ENCODE assay signal across 13 cellular contexts in genomic region chr4:6991249-6991648, GRCh38. TPM values are rescaled to one million over a fixed set of nuclear protein-coding genes. Genes with fewer than 3 reads are reported as not detected.
A peak's percentile ranks its signal among the peaks of the same experiment; 100 is the strongest.
DNase-seq lines count a peak whose midpoint lies in the region; ATAC-seq and TF ChIP-seq lines count a peak whose summit lies in the region.
"Had no signal": no experiment of that assay in that cellular context is flagged by ENCODE, and none has a peak within 500 bp of the region (broad histone marks: within the 10 kb centered on the region; RNA-seq: fewer than 3 reads in every experiment).

No MANE protein-coding gene starts in this region.

- no peak for ATAC-seq in HG03175 (IDR thresholded peaks at IDR 0.05; ENCODE audit: unreplicated experiment)
- ATAC-seq: left colon had no signal

- H3K4ac ChIP-seq in H9 (ENCODE audit: low read depth, low read length) = no peak overlapping the region

- no peak overlapping the region for H3K23ac ChIP-seq in H9 (ENCODE audit: insufficient read length, low read depth, low read length)

- peak overlapping the region in 2 of 3 experiments; percentile 77 to 80; a peak in 4 of 7 replicates for H3K27ac Mint-ChIP-seq in H9

- H4K5ac ChIP-seq in H9 (ENCODE audit: insufficient read length, low read depth, low read length) = no peak overlapping the region

- H4K91ac ChIP-seq in H9 (ENCODE audit: insufficient read length, low read depth, low read length) = no peak overlapping the region

- no peak overlapping the region for H4K8ac ChIP-seq in H9 (replicated peaks; ENCODE audit: insufficient read length, low read depth, low read length)

- no peak overlapping the region for H3K4me2 ChIP-seq in H9 (ENCODE audit: insufficient read depth, insufficient read length, low read length)

- H3K36me3 Mint-ChIP-seq in H9 (ENCODE audit: insufficient read depth in 1 of 3, low read depth in 3 of 3) = peaks cover 10 to 26% (median 21%) of the 10 kb centered on the region in 3 experiments; a peak in 6 of 7 replicates

- no peak overlapping the region for H2BK15ac ChIP-seq in H9 (ENCODE audit: low read depth, low read length)

- H3K4me1 Mint-ChIP-seq in H9 = peaks cover 28% of the 10 kb centered on the region in 2 experiments

- no peak overlapping the region for H3K56ac ChIP-seq in H9 (ENCODE audit: insufficient read length, low read depth, low read length)

- no peak overlapping the region for H3K14ac ChIP-seq in H9 (ENCODE audit: insufficient read depth, low read length)

- H3K27ac ChIP-seq in H9 (ENCODE audit: insufficient read length, low read depth, low read length) = no peak overlapping the region
- peak overlapping the region; percentile 99 for H3K27ac ChIP-seq in VCaP

- no peak overlapping the region for H3K9ac ChIP-seq in H9 (ENCODE audit: extremely low read depth, insufficient read length, low read length)

- no peak overlapping the region for H2BK20ac ChIP-seq in H9 (ENCODE audit: low read depth, low read length, poor library complexity, severe bottlenecking)

- TF ChIP-seq CTCF in H9 (conservative IDR thresholded peaks at IDR 0.05) (no peak), VCaP (conservative IDR thresholded peaks at IDR 0.05) (no peak), fibroblast of mammary gland (conservative IDR thresholded peaks at IDR 0.05; ENCODE audit: control insufficient read depth, insufficient read depth, low read depth, low read length) (no peak)

- H3K18ac ChIP-seq in H9 (ENCODE audit: insufficient read length, low read depth, low read length) = no peak overlapping the region

- peaks cover 4% of the 10 kb centered on the region for H4K20me1 ChIP-seq in H9 (ENCODE audit: control insufficient read depth, insufficient read depth, insufficient read length)

- H3K9me3 ChIP-seq in H9 (ENCODE audit: control insufficient read depth, low read depth, low read length) = no peaks in the 10 kb centered on the region
- H3K9me3 ChIP-seq: HAP-1 had no signal

- WGBS in H9 (ENCODE audit: extremely low coverage, insufficient read length, low lambda C conversion rate) = no CpG with 5 or more reads among the region's 11 CpGs

- no peak overlapping the region for H2AK5ac ChIP-seq in H9 (ENCODE audit: insufficient read length, low read length)

- no peak overlapping the region for H3T11ph ChIP-seq in H9 (ENCODE audit: low read length)

- H3K23me2 ChIP-seq in H9 (ENCODE audit: insufficient read length, low read depth, low read length, poor library complexity, severe bottlenecking) = peaks cover 6% of the 10 kb centered on the region

- DNase-seq in H9 (no peak), fibroblast of mammary gland (ENCODE audit: low read depth) (no peak), skeletal muscle cell (ENCODE audit: low read depth) (no peak), NCI-H524 (lab: John Stamatoyannopoulos, UW) (no peak), HCEC 1CT (no peak), MV-4-11 (lab: John Stamatoyannopoulos, UW) (no peak)
- DNase-seq: left colon; NCI-H1436 treated with DMSO at 0.1 percent for 48 hours; small intestine; stimulated activated naive CD4-positive, alpha-beta T cell had no signal

- no peak overlapping the region for H2BK5ac ChIP-seq in H9 (ENCODE audit: insufficient read length, low read length)

- no peaks in the 10 kb centered on the region for H3K9me3 Mint-ChIP-seq in H9

- no peak overlapping the region for H2BK120ac ChIP-seq in H9 (ENCODE audit: low read depth, low read length, poor library complexity, severe bottlenecking)

- peaks cover 8% of the 10 kb centered on the region for H3K79me1 ChIP-seq in H9 (ENCODE audit: insufficient read depth, low read depth, low read length, poor library complexity, severe bottlenecking)

- 0 out of 2 replicates have a peak, but pooled peaks cover 5% of the 10 kb centered on the region for H3K4me1 ChIP-seq in H9 (ENCODE audit: insufficient read depth, low read length)

- H3K27me3 ChIP-seq in H9 (ENCODE audit: insufficient read depth, low read length) = no peaks in the 10 kb centered on the region

- peak overlapping the region; percentile 31 for H3K4me3 ChIP-seq in fibroblast of mammary gland (ENCODE audit: control insufficient read depth, low read depth, low read length)
- H3K4me3 ChIP-seq in skeletal muscle cell (ENCODE audit: low read depth, low read length) = peak overlapping the region; percentile 8
- H3K4me3 ChIP-seq: HAP-1 had no signal

- peaks cover 17% of the 10 kb centered on the region; the same call in 1 of the 2 replicates for H3K79me2 ChIP-seq in H9 (ENCODE audit: insufficient read depth, low read length)

- H3K27me3 Mint-ChIP-seq in H9 (ENCODE audit: low read depth) = no peaks in the 10 kb centered on the region

- H2AFZ ChIP-seq in H9 (ENCODE audit: low read length) = no peak overlapping the region

- no peak overlapping the region for H3K4me3 Mint-ChIP-seq in H9

- H2BK12ac ChIP-seq in H9 (ENCODE audit: insufficient read length, low read depth, low read length) = no peak overlapping the region

RNA-seq across cellular contexts. Expression of gene TADA2B, which starts 51.9 kb away (rescaled TPM):
- 14.0 and 17.0 TPM in 2 replicates for total RNA-seq in H9 (2021)
